Comparison of ENCODE assay signal across 14 cellular contexts in genomic region chr15:90036806-90037509, GRCh38. TPM values are rescaled to one million over a fixed set of nuclear protein-coding genes. Genes with fewer than 3 reads are reported as not detected.
DNase-seq lines count a peak whose midpoint lies in the region; ATAC-seq, FAIRE-seq and TF ChIP-seq lines count a peak whose summit lies in the region.
"Had no signal": no experiment of that assay in that cellular context is flagged by ENCODE, and none has a peak within 500 bp of the region (broad histone marks: within the 10 kb centered on the region; RNA-seq: fewer than 3 reads in every experiment).

No MANE protein-coding gene starts in this region.

- no peak for DNase-seq in activated naive CD4-positive, alpha-beta T cell treated with anti-CD3 and anti-CD28 coated beads, Interleukin-2, amount 50 U/mL, for 16 hours
- no peak for DNase-seq in activated T-helper 2 cell treated with anti-CD3 and anti-CD28 coated beads, Interferon-gamma antibody, Interleukin-2, Interleukin-4, amounts not matched to agents 10 μg/mL and 5 μg/mL and 100 μg/mL, durations not matched to agents 14 hours and 24 hours and 36 hours (ENCODE audit: low spot score)
- peak; percentile 81 for DNase-seq in lower lobe of right lung
- no peak for DNase-seq in stomach
- DNase-seq in DMS79 treated with DMSO at 0.1 percent for 48 hours (lab: John Stamatoyannopoulos, UW): no peak
- DNase-seq in DMS 273 treated with DMSO at 0.1 percent for 48 hours (lab: John Stamatoyannopoulos, UW): no peak
- DNase-seq in kidney: no peak
- DNase-seq: NCI-H187; NK-92 treated with Interleukin-12 subunit alpha and Interleukin-12 subunit beta, amount 100 ng/mL, for 24 hours; ovary; stimulated activated CD4-positive, alpha-beta T cell treated with anti-CD3 and anti-CD28 coated beads, Interleukin-4, amount 100 ng/mL, for 1 hour had no signal

- ATAC-seq in lower lobe of right lung: peak; percentile 70 to 79

- H3K27me3 Mint-ChIP-seq in activated naive CD4-positive, alpha-beta T cell treated with anti-CD3 and anti-CD28 coated beads, Interleukin-2, amount 50 U/mL, for 24 hours: no peaks in the 10 kb centered on the region
- H3K27me3 Mint-ChIP-seq in activated T-helper 2 cell treated with anti-CD3 and anti-CD28 coated beads, Interferon-gamma antibody, Interleukin-2, Interleukin-4, amounts not matched to agents 10 μg/mL and 5 μg/mL and 100 μg/mL, durations not matched to agents 14 hours and 24 hours and 36 hours (ENCODE audit: low read depth): no peaks in the 10 kb centered on the region

- H3K4me3 ChIP-seq in lower lobe of right lung: no peak overlapping the region
- H3K4me3 ChIP-seq in stomach: no peak overlapping the region
- H3K4me3 ChIP-seq in kidney (ENCODE audit: low read length in 2 of 2): no peak overlapping the region
- H3K4me3 ChIP-seq: ovary, thoracic aorta had no signal

- no peak for TF ChIP-seq POLR2A in stomach (IDR thresholded peaks at IDR 0.05)

- no peak for TF ChIP-seq EP300 in stomach (IDR thresholded peaks at IDR 0.05)

- no peaks in the 10 kb centered on the region for H3K9me3 Mint-ChIP-seq in activated naive CD4-positive, alpha-beta T cell treated with anti-CD3 and anti-CD28 coated beads, Interleukin-2, amount 50 U/mL, for 24 hours
- H3K9me3 Mint-ChIP-seq in activated T-helper 2 cell treated with anti-CD3 and anti-CD28 coated beads, Interferon-gamma antibody, Interleukin-2, Interleukin-4, amounts not matched to agents 10 μg/mL and 5 μg/mL and 100 μg/mL, durations not matched to agents 14 hours and 24 hours and 36 hours: no peaks in the 10 kb centered on the region

- H3K9me3 ChIP-seq in lower lobe of right lung (no peaks in the 10 kb centered on the region), stomach (no peaks in the 10 kb centered on the region), kidney (ENCODE audit: control insufficient read depth in 1 of 2, low read length in 2 of 2) (no peaks in the 10 kb centered on the region)
- H3K9me3 ChIP-seq: ovary, thoracic aorta had no signal

- no peak for FAIRE-seq in kidney (lab: Jason Lieb, UNC)
- FAIRE-seq: G401.6 had no signal

- H3K27ac Mint-ChIP-seq in activated naive CD4-positive, alpha-beta T cell treated with anti-CD3 and anti-CD28 coated beads, Interleukin-2, amount 50 U/mL, for 24 hours: peak overlapping the region; percentile 51
- peak overlapping the region; percentile 95 for H3K27ac Mint-ChIP-seq in activated T-helper 2 cell treated with anti-CD3 and anti-CD28 coated beads, Interferon-gamma antibody, Interleukin-2, Interleukin-4, amounts not matched to agents 10 μg/mL and 5 μg/mL and 100 μg/mL, durations not matched to agents 14 hours and 24 hours and 36 hours

- WGBS in stomach, 5 donors: 63 to 72% (median 70%) methylated on average over 11 of the region's 11 CpGs

- no peak overlapping the region for H3K4me3 Mint-ChIP-seq in activated naive CD4-positive, alpha-beta T cell treated with anti-CD3 and anti-CD28 coated beads, Interleukin-2, amount 50 U/mL, for 24 hours
- no peak overlapping the region for H3K4me3 Mint-ChIP-seq in activated T-helper 2 cell treated with anti-CD3 and anti-CD28 coated beads, Interferon-gamma antibody, Interleukin-2, Interleukin-4, amounts not matched to agents 10 μg/mL and 5 μg/mL and 100 μg/mL, durations not matched to agents 14 hours and 24 hours and 36 hours (ENCODE audit: low read depth)

- H3K4me1 ChIP-seq in lower lobe of right lung (peaks cover 79% of the 10 kb centered on the region), stomach (peaks cover 57 to 92% (median 73%) of the 10 kb centered on the region in 4 donors), kidney (ENCODE audit: control insufficient read depth in 1 of 2, insufficient read depth in 1 of 2, low read depth in 1 of 2, low read length in 2 of 2) (peaks cover 14 to 37% of the 10 kb centered on the region in 2 donors)

- H3K36me3 ChIP-seq in lower lobe of right lung: no peaks in the 10 kb centered on the region
- H3K36me3 ChIP-seq in stomach: no peaks in the 10 kb centered on the region
- H3K36me3 ChIP-seq in kidney (ENCODE audit: control insufficient read depth in 1 of 2, insufficient read depth in 2 of 2, low read length in 2 of 2): no peaks in the 10 kb centered on the region
- H3K36me3 ChIP-seq: ovary, thoracic aorta had no signal

- peaks cover 83% of the 10 kb centered on the region for H3K4me1 Mint-ChIP-seq in activated naive CD4-positive, alpha-beta T cell treated with anti-CD3 and anti-CD28 coated beads, Interleukin-2, amount 50 U/mL, for 24 hours
- peaks cover 72% of the 10 kb centered on the region for H3K4me1 Mint-ChIP-seq in activated T-helper 2 cell treated with anti-CD3 and anti-CD28 coated beads, Interferon-gamma antibody, Interleukin-2, Interleukin-4, amounts not matched to agents 10 μg/mL and 5 μg/mL and 100 μg/mL, durations not matched to agents 14 hours and 24 hours and 36 hours (ENCODE audit: low read depth)

- peak overlapping the region; percentile 94 for H3K27ac ChIP-seq in lower lobe of right lung
- H3K27ac ChIP-seq in stomach: peak overlapping the region; percentile 12 to 94 (median 85)
- H3K27ac ChIP-seq in kidney (ENCODE audit: low read depth in 2 of 2, low read length in 2 of 2): peak overlapping the region in 1 of 2 donors; percentile 23
- H3K27ac ChIP-seq: ovary, thoracic aorta had no signal

- no peak overlapping the region for H3K9ac ChIP-seq in kidney (ENCODE audit: low read length in 2 of 2)

- peaks cover 3% of the 10 kb centered on the region for H3K36me3 Mint-ChIP-seq in activated naive CD4-positive, alpha-beta T cell treated with anti-CD3 and anti-CD28 coated beads, Interleukin-2, amount 50 U/mL, for 24 hours
- peaks cover 7% of the 10 kb centered on the region for H3K36me3 Mint-ChIP-seq in activated T-helper 2 cell treated with anti-CD3 and anti-CD28 coated beads, Interferon-gamma antibody, Interleukin-2, Interleukin-4, amounts not matched to agents 10 μg/mL and 5 μg/mL and 100 μg/mL, durations not matched to agents 14 hours and 24 hours and 36 hours (ENCODE audit: low read depth)

- TF ChIP-seq CTCF in lower lobe of right lung (IDR thresholded peaks at IDR 0.05): no peak
- TF ChIP-seq CTCF in stomach (IDR thresholded peaks at IDR 0.05): no peak
- TF ChIP-seq CTCF in kidney (IDR thresholded peaks at IDR 0.05; ENCODE audit: borderline replicate concordance, extremely low read depth, insufficient read depth): no peak

- intact Hi-C loops in activated T-helper 2 cell treated with anti-CD3 and anti-CD28 coated beads, Interferon-gamma antibody, Interleukin-2, Interleukin-4, amounts not matched to agents 10 μg/mL and 5 μg/mL and 100 μg/mL, durations not matched to agents 14 hours and 24 hours and 36 hours (cut with micrococcal nuclease): loop anchor here (5.0 to 10.0 kb wide), 2 partner anchors 35 to 142 kb away; partner anchors contain the start of gene AP3S2
- intact Hi-C loops in lower lobe of right lung (cut with DNase I) (no loop called here), stomach (cut with DNase I; ENCODE audit: low total_unique reads) (no loop called here), kidney (cut with DNase I) (no loop called here)

- H3K27me3 ChIP-seq in lower lobe of right lung (ENCODE audit: low read depth) (no peaks in the 10 kb centered on the region), stomach (no peaks in the 10 kb centered on the region)
- H3K27me3 ChIP-seq: ovary had no signal

RNA-seq across cellular contexts. Expression of gene ZNF710, which starts 35.8 kb away (rescaled TPM):
- total RNA-seq in activated T-helper 2 cell treated with anti-CD3 and anti-CD28 coated beads, Interferon-gamma antibody, Interleukin-2, Interleukin-4, amounts not matched to agents 10 μg/mL and 5 μg/mL and 100 μg/mL, durations not matched to agents 14 hours and 24 hours and 36 hours: 31.4 and 34.2 TPM in 2 replicates
- total RNA-seq in lower lobe of right lung (50.7 TPM), stomach (10 to 100 TPM in 4 of 5 donors, 1 to 10 TPM in 1; 7.9 to 35.3 (median 15.2) TPM), kidney (17.0 TPM)
- polyA plus RNA-seq in stomach (10 to 100 TPM; 15.6 to 21.1 (median 16.6) TPM), kidney (ENCODE audit: insufficient read depth, low read depth, low replicate concordance) (11.0 TPM)
